ENCODE assay signal across 1 cellular context in genomic region chr5:53253421-53253871, GRCh38.
TF ChIP-seq lines count a peak whose summit lies in the region.

No MANE protein-coding gene starts in this region.

TF ChIP-seq in K562, 482 proteins besides CTCF, POLR2A, EP300 and RAD21 (continued from another document):
- TF ChIP-seq THAP12 (CRISPR knock-in tag; IDR thresholded peaks at IDR 0.05) (no peak), PHF21A (IDR thresholded peaks at IDR 0.05; ENCODE audit: borderline replicate concordance, low read depth) (no peak), ZNF143 (CRISPR knock-in tag; IDR thresholded peaks at IDR 0.05) (no peak), ZNF766 (CRISPR knock-in tag; conservative IDR thresholded peaks at IDR 0.05) (0 out of 2 replicates have a peak, but pooled peaks have one; percentile 54), NFIC (IDR thresholded peaks at IDR 0.05) (0 out of 2 replicates have a peak, but pooled peaks have one; percentile 9), GMEB1 (CRISPR knock-in tag; IDR thresholded peaks at IDR 0.05) (no peak), NFRKB (IDR thresholded peaks at IDR 0.05; ENCODE audit: low read depth) (no peak), ZNF717 (CRISPR knock-in tag; IDR thresholded peaks at IDR 0.05) (no peak)
